In the genomic region with DNA sequence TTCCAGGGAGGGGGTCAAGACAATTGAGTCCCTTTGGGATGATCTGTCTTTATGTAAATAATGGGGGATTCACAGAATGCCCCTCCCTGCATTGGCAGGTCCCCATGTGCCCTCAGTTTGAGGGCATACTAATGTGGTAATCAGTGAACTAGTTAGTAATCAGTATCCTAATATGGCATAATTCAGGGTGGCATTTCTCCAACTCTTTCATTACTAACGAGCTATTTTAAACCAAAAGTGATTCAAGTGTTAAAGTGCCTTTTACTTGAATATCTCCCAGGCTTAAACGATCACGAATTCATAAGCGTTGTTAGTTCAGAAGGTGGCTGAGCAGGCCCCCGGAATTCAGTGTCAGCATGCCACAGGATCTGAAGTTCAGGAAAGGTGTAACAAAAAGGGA, we compare ENCODE assay signal across 14 cellular contexts. TPM values are rescaled to one million over a fixed set of nuclear protein-coding genes. Genes with fewer than 3 reads are reported as not detected.
DNase-seq lines count a peak whose midpoint lies in the region; ATAC-seq, FAIRE-seq and TF ChIP-seq lines count a peak whose summit lies in the region.
"Had no signal": no experiment of that assay in that cellular context is flagged by ENCODE, and none has a peak within 500 bp of the region (broad histone marks: within the 10 kb centered on the region; RNA-seq: fewer than 3 reads in every experiment).

No MANE protein-coding gene starts in this region.

- peak overlapping the region; percentile 94 for H3K4me3 Mint-ChIP-seq in activated CD4-positive, alpha-beta T cell treated with anti-CD3 and anti-CD28 coated beads, Interleukin-2, amount 10 ng/mL, durations not matched to agents 24 days and 14 days
- H3K4me3 Mint-ChIP-seq in astrocyte (ENCODE audit: unreplicated experiment): peak overlapping the region; percentile 93
- H3K4me3 Mint-ChIP-seq in natural killer cell treated with Interleukin-12 subunit alpha and Interleukin-12 subunit beta and Interleukin-15 and Interleukin-18, amount 100 ng/mL, for 72 hours: peak overlapping the region; percentile 94

- H3K36me3 Mint-ChIP-seq in activated CD4-positive, alpha-beta T cell treated with anti-CD3 and anti-CD28 coated beads, Interleukin-2, amount 10 ng/mL, durations not matched to agents 24 days and 14 days (ENCODE audit: low read depth): peaks cover 24% of the 10 kb centered on the region
- H3K36me3 Mint-ChIP-seq in astrocyte (ENCODE audit: low read depth, unreplicated experiment): no peaks in the 10 kb centered on the region
- peaks cover 16% of the 10 kb centered on the region for H3K36me3 Mint-ChIP-seq in natural killer cell treated with Interleukin-12 subunit alpha and Interleukin-12 subunit beta and Interleukin-15 and Interleukin-18, amount 100 ng/mL, for 72 hours

- no peak for DNase-seq in activated CD4-positive, alpha-beta T cell treated with anti-CD3 and anti-CD28 coated beads, Interleukin-2, amount 10 ng/mL, durations not matched to agents 24 days and 14 days
- no peak for DNase-seq in activated CD4-positive, alpha-beta T cell treated with anti-CD3 and anti-CD28 coated beads, Interleukin-2, amount 50 U/mL, for 48 hours
- no peak for DNase-seq in IMR-90
- DNase-seq in astrocyte (ENCODE audit: low read depth): no peak
- DNase-seq in natural killer cell treated with Interleukin-12 subunit alpha and Interleukin-12 subunit beta and Interleukin-15 and Interleukin-18, amount 100 ng/mL, for 72 hours (ENCODE audit: low spot score): no peak
- DNase-seq in midbrain (lab: John Stamatoyannopoulos, UW): no peak
- no peak for DNase-seq in NCI-H526 treated with DMSO at 0.1 percent for 48 hours (lab: John Stamatoyannopoulos, UW)
- DNase-seq in GM12891 (ENCODE audit: insufficient read length, low spot score): no peak
- DNase-seq: KBM-7, NCI-H1694, NCI-H524 treated with DMSO at 0.1 percent for 48 hours had no signal

- H3K4me2 ChIP-seq in IMR-90 (ENCODE audit: low read depth, low read length): no peak overlapping the region
- H3K4me2 ChIP-seq in astrocyte (ENCODE audit: low read length): no peak overlapping the region

- no peak overlapping the region for H4K5ac ChIP-seq in IMR-90 (ENCODE audit: low read depth, low read length)

- no peak overlapping the region for H4K8ac ChIP-seq in IMR-90 (ENCODE audit: low read depth in 2 of 2, low read length in 2 of 2)

- H2BK20ac ChIP-seq in IMR-90 (ENCODE audit: low read depth, low read length): no peak overlapping the region

- H3K4me1 Mint-ChIP-seq in activated CD4-positive, alpha-beta T cell treated with anti-CD3 and anti-CD28 coated beads, Interleukin-2, amount 10 ng/mL, durations not matched to agents 24 days and 14 days: peaks cover 21% of the 10 kb centered on the region
- peaks cover 11% of the 10 kb centered on the region for H3K4me1 Mint-ChIP-seq in astrocyte (ENCODE audit: low read depth, unreplicated experiment)
- H3K4me1 Mint-ChIP-seq in natural killer cell treated with Interleukin-12 subunit alpha and Interleukin-12 subunit beta and Interleukin-15 and Interleukin-18, amount 100 ng/mL, for 72 hours (ENCODE audit: low read depth in 2 of 2): peaks cover 24 to 27% of the 10 kb centered on the region in 2 donors

- H3K9me1 ChIP-seq in IMR-90 (ENCODE audit: insufficient read depth, low read length): no peaks in the 10 kb centered on the region

- no peak for TF ChIP-seq CTCF in IMR-90 (conservative IDR thresholded peaks at IDR 0.05; ENCODE audit: low read depth, low read length)
- TF ChIP-seq CTCF in astrocyte (IDR thresholded peaks at IDR 0.05; ENCODE audit: insufficient read depth, low read depth, low read length): no peak

- H2AFZ ChIP-seq in IMR-90 (replicated peaks; ENCODE audit: low read length, poor library complexity) (no peak overlapping the region), astrocyte (ENCODE audit: low read depth, low read length) (no peak overlapping the region)

- no peaks in the 10 kb centered on the region for H3K27me3 ChIP-seq in IMR-90 (ENCODE audit: control insufficient read depth, insufficient read depth, low read length)
- H3K27me3 ChIP-seq in astrocyte (ENCODE audit: insufficient read depth, low read length): no peaks in the 10 kb centered on the region
- H3K27me3 ChIP-seq: cardiac muscle cell had no signal

- H3K56ac ChIP-seq in IMR-90 (ENCODE audit: extremely low read depth, insufficient read depth, low read length): no peak overlapping the region

- H2AK5ac ChIP-seq in IMR-90 (ENCODE audit: low read depth, low read length): 0 out of 2 replicates have a peak overlapping the region, but pooled peaks have one; percentile 30

- POLR2A ChIA-PET in IMR-90 (lab: Charles Lee; ENCODE audit: unreplicated experiment): no interaction called here

- H3K4ac ChIP-seq in IMR-90 (ENCODE audit: low read depth, low read length): no peak overlapping the region

- 100% methylated on average over 1 of the region's 5 CpGs; no CpG with 5 or more reads in 1 of the 2 experiments for WGBS in IMR-90 (ENCODE audit: extremely low coverage in 2 of 2, insufficient read length in 1 of 2), 2 experiments

- H3K9ac ChIP-seq in IMR-90 (ENCODE audit: low read depth, low read length) (no peak overlapping the region), astrocyte (ENCODE audit: low read length) (no peak overlapping the region)

- H3K36me3 ChIP-seq in IMR-90 (ENCODE audit: control insufficient read depth, insufficient read depth, low read length) (peaks cover 1% of the 10 kb centered on the region; the same call in 1 of the 2 replicates), astrocyte (ENCODE audit: insufficient read depth, low read length) (no peaks in the 10 kb centered on the region)
- H3K36me3 ChIP-seq: cardiac muscle cell, prostate gland had no signal

- intact Hi-C loops in activated CD4-positive, alpha-beta T cell treated with anti-CD3 and anti-CD28 coated beads, Interleukin-2, amount 10 ng/mL, durations not matched to agents 24 days and 14 days (cut with micrococcal nuclease): no loop called here
- intact Hi-C loops in IMR-90 (cut with micrococcal nuclease): loop anchor here (10.0 kb wide), 1 partner anchor 380 kb away; no protein-coding TSS in a partner anchor

- 0 out of 2 replicates have a peak overlapping the region, but pooled peaks have one; percentile 31 for H3K23ac ChIP-seq in IMR-90 (ENCODE audit: low read depth, low read length)

- H3K27ac Mint-ChIP-seq in activated CD4-positive, alpha-beta T cell treated with anti-CD3 and anti-CD28 coated beads, Interleukin-2, amount 10 ng/mL, durations not matched to agents 24 days and 14 days: peak overlapping the region; percentile 25
- H3K27ac Mint-ChIP-seq in astrocyte (ENCODE audit: unreplicated experiment): peak overlapping the region; percentile 18
- peak overlapping the region; percentile 90 to 97 for H3K27ac Mint-ChIP-seq in natural killer cell treated with Interleukin-12 subunit alpha and Interleukin-12 subunit beta and Interleukin-15 and Interleukin-18, amount 100 ng/mL, for 72 hours

- no peak overlapping the region for H3K14ac ChIP-seq in IMR-90 (replicated peaks; ENCODE audit: low read depth, low read length)

- H2BK5ac ChIP-seq in IMR-90 (ENCODE audit: low read depth, low read length, poor library complexity, severe bottlenecking): no peak overlapping the region

- no peaks in the 10 kb centered on the region for H3K9me3 ChIP-seq in IMR-90 (ENCODE audit: control insufficient read depth, insufficient read depth, low read length)
- no peaks in the 10 kb centered on the region for H3K9me3 ChIP-seq in astrocyte (ENCODE audit: insufficient read depth, low read depth, low read length)
- H3K9me3 ChIP-seq: A549, prostate gland had no signal

- H3K4me3 ChIP-seq in IMR-90 (ENCODE audit: insufficient read depth, low read depth, low read length) (no peak overlapping the region), astrocyte (ENCODE audit: insufficient read depth, low read depth, low read length) (no peak overlapping the region)
- H3K4me3 ChIP-seq: cardiac muscle cell had no signal

- BruUV-seq in IMR-90 (replicated peaks; lab: Mats Ljungman, UMichigan): no TSS peak

- H2BK120ac ChIP-seq in IMR-90 (ENCODE audit: low read depth, low read length): no peak overlapping the region

- CTCF ChIA-PET in IMR-90 (lab: Yijun Ruan, JAX): no interaction called here

- dilution Hi-C loops in IMR-90 (cut with HindIII; ENCODE audit: low sequenced_read_pairs, unreplicated experiment): no loop called here

- FAIRE-seq in astrocyte (lab: Jason Lieb, UNC) (no peak), GM12891 (lab: Jason Lieb, UNC) (no peak)
- FAIRE-seq: A549 had no signal

- H2AK9ac ChIP-seq in IMR-90 (replicated peaks; ENCODE audit: low read depth, low read length, poor library complexity): no peak overlapping the region

- H3K4me1 ChIP-seq in IMR-90 (ENCODE audit: control insufficient read depth, insufficient read depth, low read length): peaks cover 10% of the 10 kb centered on the region
- H3K4me1 ChIP-seq in astrocyte (ENCODE audit: insufficient read depth, low read length): peaks cover 10% of the 10 kb centered on the region
- H3K4me1 ChIP-seq: prostate gland had no signal

- TF ChIP-seq POLR2A in IMR-90 (IDR thresholded peaks at IDR 0.05; ENCODE audit: low read depth, low read length) (no peak), GM12891 (IDR thresholded peaks at IDR 0.05; ENCODE audit: low read depth, low read length) (no peak)

- no peak overlapping the region for H4K91ac ChIP-seq in IMR-90 (ENCODE audit: insufficient read depth, low read depth, low read length)

- H3K27ac ChIP-seq in IMR-90 (ENCODE audit: insufficient read depth, low read length): no peak overlapping the region
- no peak overlapping the region for H3K27ac ChIP-seq in astrocyte (ENCODE audit: low read depth, low read length)
- H3K27ac ChIP-seq: cardiac muscle cell had no signal

- H3K27me3 Mint-ChIP-seq in activated CD4-positive, alpha-beta T cell treated with anti-CD3 and anti-CD28 coated beads, Interleukin-2, amount 10 ng/mL, durations not matched to agents 24 days and 14 days: peaks cover 21% of the 10 kb centered on the region
- no peaks in the 10 kb centered on the region for H3K27me3 Mint-ChIP-seq in astrocyte (ENCODE audit: low read depth, unreplicated experiment)
- H3K27me3 Mint-ChIP-seq in natural killer cell treated with Interleukin-12 subunit alpha and Interleukin-12 subunit beta and Interleukin-15 and Interleukin-18, amount 100 ng/mL, for 72 hours: peaks cover 2 to 7% of the 10 kb centered on the region in 2 donors

- H3K79me1 ChIP-seq in IMR-90 (ENCODE audit: low read depth in 1 of 2, low read length in 2 of 2): peaks cover 6 to 28% of the 10 kb centered on the region in 2 experiments; a peak in 3 of 4 replicates

- H2BK15ac ChIP-seq in IMR-90 (ENCODE audit: low read depth, low read length): no peak overlapping the region

- H3K18ac ChIP-seq in IMR-90 (ENCODE audit: low read depth, low read length): no peak overlapping the region

- TF ChIP-seq RAD21 in IMR-90 (IDR thresholded peaks at IDR 0.05; ENCODE audit: low read length): no peak

- peaks cover 36% of the 10 kb centered on the region for H3K79me2 ChIP-seq in astrocyte (ENCODE audit: insufficient read depth, low read length)

- in situ Hi-C loops in IMR-90 (cut with MboI; ENCODE audit: low sequenced_read_pairs): no loop called here

- no peak for ATAC-seq in IMR-90 (ENCODE audit: low read depth)
- no peak for ATAC-seq in natural killer cell treated with Interleukin-12 subunit alpha and Interleukin-12 subunit beta and Interleukin-15 and Interleukin-18, amount 100 ng/mL, for 72 hours
- ATAC-seq: A549 had no signal

- H3K9me3 Mint-ChIP-seq in activated CD4-positive, alpha-beta T cell treated with anti-CD3 and anti-CD28 coated beads, Interleukin-2, amount 10 ng/mL, durations not matched to agents 24 days and 14 days: no peaks in the 10 kb centered on the region
- no peaks in the 10 kb centered on the region for H3K9me3 Mint-ChIP-seq in astrocyte (ENCODE audit: unreplicated experiment)
- no peaks in the 10 kb centered on the region for H3K9me3 Mint-ChIP-seq in natural killer cell treated with Interleukin-12 subunit alpha and Interleukin-12 subunit beta and Interleukin-15 and Interleukin-18, amount 100 ng/mL, for 72 hours

- H4K20me1 ChIP-seq in IMR-90 (ENCODE audit: insufficient read depth, low read length): peaks cover 30% of the 10 kb centered on the region
- H4K20me1 ChIP-seq in astrocyte (ENCODE audit: insufficient read depth, low read length): peaks cover 30% of the 10 kb centered on the region

RNA-seq across cellular contexts. Expression of a gene that starts 1.5 kb away (rescaled TPM):
- 125 and 128 TPM in 2 replicates for total RNA-seq in activated CD4-positive, alpha-beta T cell treated with anti-CD3 and anti-CD28 coated beads, Interleukin-2, amount 10 ng/mL, durations not matched to agents 24 days and 14 days
- total RNA-seq in IMR-90 (2012; rRNA removed) (93.4 and 155 TPM in 2 replicates), astrocyte (158 and 179 TPM in 2 replicates)
- polyA plus RNA-seq in IMR-90 (2012; rRNA removed): 127 and 165 TPM in 2 replicates
- 56.9 and 61.4 TPM in 2 replicates for polyA plus RNA-seq in IMR-90 (2012; cell fraction: cytosol; rRNA removed)
- 52.2 and 98.8 TPM in 2 replicates for polyA plus RNA-seq in IMR-90 (2012; cell fraction: nucleus; rRNA removed; ENCODE audit: low replicate concordance)
- 100 to 1,000 TPM; 139 to 145 TPM for total RNA-seq in natural killer cell treated with Interleukin-12 subunit alpha and Interleukin-12 subunit beta and Interleukin-15 and Interleukin-18, amount 100 ng/mL, for 72 hours
- polyA plus RNA-seq in GM12891 (2012; ENCODE audit: low read depth, missing spikeins): 60.3 TPM

Comparison
In these comparisons a context has a peak if more than half of its experiments do, and no peak if none do; other contexts are left out.
1. H3K27ac Mint-ChIP-seq: peak in every context shown above with its lines; median percentile 94 in natural killer cell treated with Interleukin-12 subunit alpha and Interleukin-12 subunit beta and Interleukin-15 and Interleukin-18, amount 100 ng/mL, for 72 hours; 25 in activated CD4-positive, alpha-beta T cell treated with anti-CD3 and anti-CD28 coated beads, Interleukin-2, amount 10 ng/mL, durations not matched to agents 24 days and 14 days; 18 in astrocyte.